In genomic region chr7:77349141-77349540, GRCh38 we compare ENCODE assay signal across 16 cellular contexts.
DNase-seq lines count a peak whose midpoint lies in the region; ATAC-seq and TF ChIP-seq lines count a peak whose summit lies in the region.
"Had no signal": no experiment of that assay in that cellular context is flagged by ENCODE, and none has a peak within 500 bp of the region (broad histone marks: within the 10 kb centered on the region; RNA-seq: fewer than 3 reads in every experiment).

No MANE protein-coding gene starts in this region.

- no peak overlapping the region for H3K27ac ChIP-seq in neuronal stem cell (replicated peaks; ENCODE audit: low read length)

- DNase-seq in EH (ENCODE audit: low read depth) (peak; percentile 49), astrocyte of the spinal cord (ENCODE audit: low read depth, low spot score) (peak; percentile 19), immature natural killer cell (no peak), neuronal stem cell (ENCODE audit: low spot score) (no peak), NCI-H2171 treated with DMSO at 0.1 percent for 48 hours (lab: John Stamatoyannopoulos, UW) (no peak), NAMALWA (ENCODE audit: low spot score) (no peak)
- DNase-seq: activated CD4-positive, alpha-beta memory T cell treated with anti-CD3 and anti-CD28 coated beads for 36 hours; GF-D8; NCI-H1436 treated with DMSO at 0.1 percent for 48 hours; OCI-M1; stimulated activated naive B cell treated with anti-CD40 and anti-IgM and Interleukin-4, amounts not matched to agents 10 μg/mL and 1 μg/mL and 100 μg/mL, for 72 hours had no signal

- H4K91ac ChIP-seq in neuronal stem cell (ENCODE audit: low read depth, low read length, poor library complexity): no peak overlapping the region

- H3K27me3 Mint-ChIP-seq in immature natural killer cell (ENCODE audit: low read depth in 3 of 3): peaks cover 4 to 12% (median 7%) of the 10 kb centered on the region in 3 donors
- H3K27me3 Mint-ChIP-seq: activated CD4-positive, alpha-beta memory T cell treated with anti-CD3 and anti-CD28 coated beads for 36 hours; memory B cell; stimulated activated naive B cell treated with anti-CD40 and anti-IgM and Interleukin-4, amounts not matched to agents 10 μg/mL and 1 μg/mL and 100 μg/mL, for 72 hours had no signal

- H2AFZ ChIP-seq in neuronal stem cell (ENCODE audit: low read length): peak overlapping the region; percentile 57

- H3K4me3 Mint-ChIP-seq in immature natural killer cell: peak overlapping the region; percentile 36 to 80 (median 60)
- H3K4me3 Mint-ChIP-seq: activated CD4-positive, alpha-beta memory T cell treated with anti-CD3 and anti-CD28 coated beads for 36 hours; memory B cell; stimulated activated naive B cell treated with anti-CD40 and anti-IgM and Interleukin-4, amounts not matched to agents 10 μg/mL and 1 μg/mL and 100 μg/mL, for 72 hours had no signal

- no peaks in the 10 kb centered on the region for H3K36me3 ChIP-seq in neuronal stem cell (replicated peaks in 1 of 2; ENCODE audit: control insufficient read depth in 2 of 2, insufficient read depth in 2 of 2, low read length in 2 of 2)

- H2BK15ac ChIP-seq in neuronal stem cell (ENCODE audit: low read length): no peak overlapping the region

- peaks cover 0 to 1% (median 0%) of the 10 kb centered on the region in 6 donors for H3K9me3 Mint-ChIP-seq in immature natural killer cell
- H3K9me3 Mint-ChIP-seq: activated CD4-positive, alpha-beta memory T cell treated with anti-CD3 and anti-CD28 coated beads for 36 hours; memory B cell; stimulated activated naive B cell treated with anti-CD40 and anti-IgM and Interleukin-4, amounts not matched to agents 10 μg/mL and 1 μg/mL and 100 μg/mL, for 72 hours had no signal

- no peak overlapping the region for H4K8ac ChIP-seq in neuronal stem cell (ENCODE audit: low read depth, low read length)

- no peak overlapping the region for H2AK5ac ChIP-seq in neuronal stem cell (ENCODE audit: low read depth, low read length)

- H3K4me2 ChIP-seq in neuronal stem cell (ENCODE audit: insufficient read depth, low read length, poor library complexity, severe bottlenecking): no peak overlapping the region
- H3K4me2 ChIP-seq: smooth muscle cell had no signal

- ATAC-seq in HG03097 (IDR thresholded peaks at IDR 0.05; ENCODE audit: low FRiP score, unreplicated experiment) (no peak), GM19023 (IDR thresholded peaks at IDR 0.05; ENCODE audit: unreplicated experiment) (no peak)
- ATAC-seq: stimulated activated naive B cell treated with anti-CD40 and anti-IgM and Interleukin-4, amounts not matched to agents 10 μg/mL and 1 μg/mL and 100 μg/mL, for 72 hours had no signal

- H3K9me3 ChIP-seq in neuronal stem cell (replicated peaks in 1 of 2; ENCODE audit: control insufficient read depth in 2 of 2, insufficient read depth in 1 of 2, low read depth in 1 of 2, low read length in 2 of 2): no peaks in the 10 kb centered on the region
- H3K9me3 ChIP-seq: Caco-2 had no signal

- H3K4me3 ChIP-seq in astrocyte of the spinal cord (ENCODE audit: low read depth, low read length) (no peak overlapping the region), neuronal stem cell (ENCODE audit: low read length in 2 of 2) (no peak overlapping the region)
- H3K4me3 ChIP-seq: smooth muscle cell had no signal

- H3K14ac ChIP-seq in neuronal stem cell (ENCODE audit: low read length): no peak overlapping the region

- peak overlapping the region; percentile 81 to 99 (median 96) for H3K27ac Mint-ChIP-seq in immature natural killer cell
- H3K27ac Mint-ChIP-seq: activated CD4-positive, alpha-beta memory T cell treated with anti-CD3 and anti-CD28 coated beads for 36 hours; memory B cell had no signal

- no peak overlapping the region for H2BK120ac ChIP-seq in neuronal stem cell (ENCODE audit: low read depth, low read length)

- TF ChIP-seq CTCF in astrocyte of the spinal cord (IDR thresholded peaks at IDR 0.05; ENCODE audit: low read depth, low read length): no peak

- H3K4me1 Mint-ChIP-seq in immature natural killer cell: peaks cover 69 to 70% of the 10 kb centered on the region in 2 donors

- H3K36me3 Mint-ChIP-seq in immature natural killer cell: peaks cover 17 to 32% (median 26%) of the 10 kb centered on the region in 3 donors
- H3K36me3 Mint-ChIP-seq: activated CD4-positive, alpha-beta memory T cell treated with anti-CD3 and anti-CD28 coated beads for 36 hours had no signal

- H3K23ac ChIP-seq in neuronal stem cell (ENCODE audit: low read depth, low read length, poor library complexity): no peak overlapping the region

- in situ Hi-C loops in astrocyte of the spinal cord (cut with HindIII; ENCODE audit: low sequenced_read_pairs): no loop called here

- H3K18ac ChIP-seq in neuronal stem cell (ENCODE audit: low read length): no peak overlapping the region

- H2BK5ac ChIP-seq in neuronal stem cell (ENCODE audit: low read length): no peak overlapping the region

- no peak overlapping the region for H3K4ac ChIP-seq in neuronal stem cell (ENCODE audit: low read length)

- H3K79me1 ChIP-seq in neuronal stem cell (ENCODE audit: low read depth, low read length): no peaks in the 10 kb centered on the region

- peaks cover 10 to 18% of the 10 kb centered on the region in 2 donors for H3K4me1 ChIP-seq in neuronal stem cell (ENCODE audit: control insufficient read depth in 2 of 2, insufficient read depth in 1 of 2, low read depth in 1 of 2, low read length in 2 of 2)

- H3K27me3 ChIP-seq in neuronal stem cell (ENCODE audit: control insufficient read depth in 3 of 3, insufficient read depth in 3 of 3, low read depth in 1 of 3, low read length in 3 of 3): no peaks in the 10 kb centered on the region

- H2BK12ac ChIP-seq in neuronal stem cell (ENCODE audit: low read length): no peak overlapping the region

- no peak overlapping the region for H3K9ac ChIP-seq in neuronal stem cell (ENCODE audit: low read depth, low read length, poor library complexity)

Comparison
In these comparisons a context has a peak if more than half of its experiments do, and no peak if none do; other contexts are left out.
1. DNase-seq: peak in EH (single experiment) and astrocyte of the spinal cord (single experiment); none in immature natural killer cell (0 of 3), neuronal stem cell (single experiment), NCI-H2171 treated with DMSO at 0.1 percent for 48 hours (single experiment) and NAMALWA (single experiment).